ENCODE assay signal across 1 cellular context in genomic region chr17:39151680-39152058, GRCh38.
TF ChIP-seq lines count a peak whose summit lies in the region.

No MANE protein-coding gene starts in this region.

TF ChIP-seq in HepG2, 621 proteins besides CTCF, POLR2A, EP300 and RAD21:
- TF ChIP-seq, protein P1, sequence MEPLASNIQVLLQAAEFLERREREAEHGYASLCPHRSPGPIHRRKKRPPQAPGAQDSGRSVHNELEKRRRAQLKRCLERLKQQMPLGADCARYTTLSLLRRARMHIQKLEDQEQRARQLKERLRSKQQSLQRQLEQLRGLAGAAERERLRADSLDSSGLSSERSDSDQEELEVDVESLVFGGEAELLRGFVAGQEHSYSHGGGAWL (CRISPR knock-in tag; IDR thresholded peaks at IDR 0.05): no peak
- TF ChIP-seq CERS6 (CRISPR knock-in tag; IDR thresholded peaks at IDR 0.05) (no peak), ZC3H13 (CRISPR knock-in tag; IDR thresholded peaks at IDR 0.05) (no peak), YEATS4 (CRISPR knock-in tag; IDR thresholded peaks at IDR 0.05; ENCODE audit: borderline replicate concordance) (no peak), MEF2D (CRISPR knock-in tag; IDR thresholded peaks at IDR 0.05) (no peak), THAP7 (CRISPR knock-in tag; IDR thresholded peaks at IDR 0.05) (no peak), ZNF33A (CRISPR knock-in tag; IDR thresholded peaks at IDR 0.05; ENCODE audit: borderline replicate concordance) (no peak), NFE2L1 (CRISPR knock-in tag; IDR thresholded peaks at IDR 0.05; ENCODE audit: borderline replicate concordance) (no peak), ZNF598 (CRISPR knock-in tag; IDR thresholded peaks at IDR 0.05; ENCODE audit: borderline replicate concordance) (no peak), THRA (CRISPR knock-in tag; IDR thresholded peaks at IDR 0.05; ENCODE audit: borderline replicate concordance) (no peak), POLR2G (IDR thresholded peaks at IDR 0.05; ENCODE audit: low read depth, low read length) (no peak), ZNF326 (CRISPR knock-in tag; IDR thresholded peaks at IDR 0.05; ENCODE audit: borderline replicate concordance) (no peak), SAP130 (CRISPR knock-in tag; IDR thresholded peaks at IDR 0.05; ENCODE audit: low read depth) (no peak), CENPBD1 (CRISPR knock-in tag; IDR thresholded peaks at IDR 0.05; ENCODE audit: borderline replicate concordance, low read depth) (no peak), TOPORS (CRISPR knock-in tag; IDR thresholded peaks at IDR 0.05) (no peak), ZNF580 (CRISPR knock-in tag; IDR thresholded peaks at IDR 0.05; ENCODE audit: borderline replicate concordance, low read depth) (no peak), ZNF3 (CRISPR knock-in tag; IDR thresholded peaks at IDR 0.05) (no peak)
- TF ChIP-seq, protein P2, sequence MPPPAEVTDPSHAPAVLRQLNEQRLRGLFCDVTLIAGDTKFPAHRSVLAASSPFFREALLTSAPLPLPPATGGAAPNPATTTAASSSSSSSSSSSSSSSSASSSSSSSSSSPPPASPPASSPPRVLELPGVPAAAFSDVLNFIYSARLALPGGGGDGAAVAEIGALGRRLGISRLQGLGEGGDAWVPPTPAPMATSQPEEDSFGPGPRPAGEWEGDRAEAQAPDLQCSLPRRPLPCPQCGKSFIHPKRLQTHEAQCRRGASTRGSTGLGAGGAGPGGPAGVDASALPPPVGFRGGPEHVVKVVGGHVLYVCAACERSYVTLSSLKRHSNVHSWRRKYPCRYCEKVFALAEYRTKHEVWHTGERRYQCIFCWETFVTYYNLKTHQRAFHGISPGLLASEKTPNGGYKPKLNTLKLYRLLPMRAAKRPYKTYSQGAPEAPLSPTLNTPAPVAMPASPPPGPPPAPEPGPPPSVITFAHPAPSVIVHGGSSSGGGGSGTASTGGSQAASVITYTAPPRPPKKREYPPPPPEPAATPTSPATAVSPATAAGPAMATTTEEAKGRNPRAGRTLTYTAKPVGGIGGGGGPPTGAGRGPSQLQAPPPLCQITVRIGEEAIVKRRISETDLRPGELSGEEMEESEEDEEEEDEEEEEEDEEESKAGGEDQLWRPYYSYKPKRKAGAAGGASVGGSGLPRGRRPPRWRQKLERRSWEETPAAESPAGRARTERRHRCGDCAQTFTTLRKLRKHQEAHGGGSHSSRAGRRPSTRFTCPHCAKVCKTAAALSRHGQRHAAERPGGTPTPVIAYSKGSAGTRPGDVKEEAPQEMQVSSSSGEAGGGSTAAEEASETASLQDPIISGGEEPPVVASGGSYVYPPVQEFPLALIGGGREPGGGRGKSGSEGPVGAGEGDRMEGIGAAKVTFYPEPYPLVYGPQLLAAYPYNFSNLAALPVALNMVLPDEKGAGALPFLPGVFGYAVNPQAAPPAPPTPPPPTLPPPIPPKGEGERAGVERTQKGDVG (CRISPR knock-in tag; IDR thresholded peaks at IDR 0.05; ENCODE audit: borderline replicate concordance): no peak
